Comparison of ENCODE assay signal across 23 cellular contexts in genomic region chr3:41241800-41242571, GRCh38. TPM values are rescaled to one million over a fixed set of nuclear protein-coding genes. Genes with fewer than 3 reads are reported as not detected.
DNase-seq lines count a peak whose midpoint lies in the region; ATAC-seq and TF ChIP-seq lines count a peak whose summit lies in the region.
"Had no signal": no experiment of that assay in that cellular context is flagged by ENCODE, and none has a peak within 500 bp of the region (broad histone marks: within the 10 kb centered on the region; RNA-seq: fewer than 3 reads in every experiment).

No MANE protein-coding gene starts in this region.

- H3K4me3 Mint-ChIP-seq in activated naive CD4-positive, alpha-beta T cell treated with anti-CD3 and anti-CD28 coated beads, Interleukin-2, amount 50 U/mL, for 24 hours, result no peak overlapping the region
- peak overlapping the region; percentile 76 for H3K4me3 Mint-ChIP-seq in T-helper 17 cell
- H3K4me3 Mint-ChIP-seq in stimulated activated effector memory CD8-positive, alpha-beta T cell treated with anti-CD3 and anti-CD28 coated beads, Interleukin-12 subunit alpha, Interleukin-12 subunit beta, amount 100 ng/mL, for 72 hours, result no peak overlapping the region
- H3K4me3 Mint-ChIP-seq: CD14-positive monocyte had no signal

- peaks cover 9% of the 10 kb centered on the region for H3K36me3 Mint-ChIP-seq in activated naive CD4-positive, alpha-beta T cell treated with anti-CD3 and anti-CD28 coated beads, Interleukin-2, amount 50 U/mL, for 24 hours
- H3K36me3 Mint-ChIP-seq in T-helper 17 cell (ENCODE audit: low read depth), result peaks cover 7% of the 10 kb centered on the region
- H3K36me3 Mint-ChIP-seq in stimulated activated effector memory CD8-positive, alpha-beta T cell treated with anti-CD3 and anti-CD28 coated beads, Interleukin-12 subunit alpha, Interleukin-12 subunit beta, amount 100 ng/mL, for 72 hours, result peaks cover 67% of the 10 kb centered on the region

- ATAC-seq in T-helper 17 cell (no peak), GM18519 (IDR thresholded peaks at IDR 0.05; ENCODE audit: low FRiP score, unreplicated experiment) (no peak)
- no peak for ATAC-seq in stimulated activated effector memory CD8-positive, alpha-beta T cell treated with anti-CD3 and anti-CD28 coated beads, Interleukin-12 subunit alpha, Interleukin-12 subunit beta, amount 100 ng/mL, for 72 hours
- ATAC-seq: HCT116 had no signal

- H4K20me1 ChIP-seq in hepatocyte (ENCODE audit: insufficient read depth, poor library complexity, severe bottlenecking), result no peaks in the 10 kb centered on the region

- no peak for TF ChIP-seq CTCF in hepatocyte (IDR thresholded peaks at IDR 0.05; ENCODE audit: poor library complexity)

- H3K4me3 ChIP-seq in hepatocyte, result no peak overlapping the region
- no peak overlapping the region for H3K4me3 ChIP-seq in H7 (ENCODE audit: insufficient read depth, low read depth, low read length)
- H3K4me3 ChIP-seq: adrenal gland, sigmoid colon, SK-N-MC had no signal

- WGBS in hepatocyte (ENCODE audit: low lambda C conversion rate, missing lambda C conversion rate), result 91% methylated on average over 7 of the region's 7 CpGs

- H3K9me3 Mint-ChIP-seq in activated naive CD4-positive, alpha-beta T cell treated with anti-CD3 and anti-CD28 coated beads, Interleukin-2, amount 50 U/mL, for 24 hours, result no peaks in the 10 kb centered on the region
- H3K9me3 Mint-ChIP-seq in stimulated activated effector memory CD8-positive, alpha-beta T cell treated with anti-CD3 and anti-CD28 coated beads, Interleukin-12 subunit alpha, Interleukin-12 subunit beta, amount 100 ng/mL, for 72 hours, result no peaks in the 10 kb centered on the region
- H3K9me3 Mint-ChIP-seq: naive B cell had no signal

- H3K4me1 ChIP-seq in hepatocyte (ENCODE audit: insufficient read depth), result no peaks in the 10 kb centered on the region
- H3K4me1 ChIP-seq: adrenal gland had no signal

- H3K79me2 ChIP-seq in hepatocyte, result peaks cover 17% of the 10 kb centered on the region

- no peaks in the 10 kb centered on the region for H3K27me3 ChIP-seq in hepatocyte
- H3K27me3 ChIP-seq in H7 (ENCODE audit: control insufficient read depth, insufficient read depth, low read length), result no peaks in the 10 kb centered on the region
- H3K27me3 ChIP-seq: adrenal gland, sigmoid colon had no signal

- H2AFZ ChIP-seq in hepatocyte, result no peak overlapping the region

- no peaks in the 10 kb centered on the region for H3K9me3 ChIP-seq in T-helper 17 cell (ENCODE audit: control insufficient read depth, low read length, poor library complexity, severe bottlenecking)
- no peaks in the 10 kb centered on the region for H3K9me3 ChIP-seq in hepatocyte (ENCODE audit: low read depth)
- H3K9me3 ChIP-seq: adrenal gland, sigmoid colon had no signal

- H3K36me3 ChIP-seq in hepatocyte (replicated peaks; ENCODE audit: insufficient read depth, low read depth) (peaks cover 6% of the 10 kb centered on the region), H7 (replicated peaks; ENCODE audit: control insufficient read depth, insufficient read depth, low read length) (peaks cover 18% of the 10 kb centered on the region)

- no peak overlapping the region for H3K4me2 ChIP-seq in hepatocyte

- H3K27ac Mint-ChIP-seq in activated naive CD4-positive, alpha-beta T cell treated with anti-CD3 and anti-CD28 coated beads, Interleukin-2, amount 50 U/mL, for 24 hours, result peak overlapping the region; percentile 31
- H3K27ac Mint-ChIP-seq in T-helper 17 cell, result peak overlapping the region; percentile 83
- peak overlapping the region; percentile 53 for H3K27ac Mint-ChIP-seq in stimulated activated effector memory CD8-positive, alpha-beta T cell treated with anti-CD3 and anti-CD28 coated beads, Interleukin-12 subunit alpha, Interleukin-12 subunit beta, amount 100 ng/mL, for 72 hours

- H3K9me2 ChIP-seq in hepatocyte (replicated peaks; ENCODE audit: insufficient read depth), result no peaks in the 10 kb centered on the region

- H3K27me3 Mint-ChIP-seq in activated naive CD4-positive, alpha-beta T cell treated with anti-CD3 and anti-CD28 coated beads, Interleukin-2, amount 50 U/mL, for 24 hours, result no peaks in the 10 kb centered on the region
- no peaks in the 10 kb centered on the region for H3K27me3 Mint-ChIP-seq in T-helper 17 cell
- H3K27me3 Mint-ChIP-seq: naive B cell had no signal

- DNase-seq in activated naive CD4-positive, alpha-beta T cell treated with Interleukin-2 at 50 U/mL for 16 hours, result no peak
- DNase-seq in T-helper 17 cell (no peak), hepatocyte (ENCODE audit: low spot score) (no peak), cerebellum (ENCODE audit: low spot score) (no peak), H7 (no peak)
- DNase-seq in stimulated activated effector memory CD8-positive, alpha-beta T cell treated with anti-CD3 and anti-CD28 coated beads, Interleukin-12 subunit alpha, Interleukin-12 subunit beta, amount 100 ng/mL, for 72 hours (ENCODE audit: low spot score in 2 of 2), result no peak
- DNase-seq: adrenal gland; cortex of kidney; DMS 273 treated with DMSO at 0.1 percent for 48 hours; kidney glomerular epithelial cell; naive B cell; NCI-H1694; NCI-H2171 treated with DMSO at 0.1 percent for 48 hours; NCI-H69; posterior cingulate gyrus; sigmoid colon; stimulated activated CD8-positive, alpha-beta memory T cell treated with anti-CD3 and anti-CD28 coated beads, Interleukin-4, amount 100 ng/mL, for 48 hours; substantia nigra had no signal

- peak overlapping the region; percentile 11 for H3K27ac ChIP-seq in hepatocyte
- H3K27ac ChIP-seq: adrenal gland, sigmoid colon, SK-N-MC had no signal

- no peaks in the 10 kb centered on the region for H3K4me1 Mint-ChIP-seq in activated naive CD4-positive, alpha-beta T cell treated with anti-CD3 and anti-CD28 coated beads, Interleukin-2, amount 50 U/mL, for 24 hours
- H3K4me1 Mint-ChIP-seq in T-helper 17 cell, result peaks cover 8% of the 10 kb centered on the region
- H3K4me1 Mint-ChIP-seq in stimulated activated effector memory CD8-positive, alpha-beta T cell treated with anti-CD3 and anti-CD28 coated beads, Interleukin-12 subunit alpha, Interleukin-12 subunit beta, amount 100 ng/mL, for 72 hours, result no peaks in the 10 kb centered on the region
- H3K4me1 Mint-ChIP-seq: CD14-positive monocyte had no signal

RNA-seq across cellular contexts. Expression of gene CTNNB1, which starts 42.7 kb away (rescaled TPM):
- total RNA-seq in T-helper 17 cell, result 100 to 1,000 TPM; 161 to 177 TPM
- 623 and 663 TPM in 2 replicates for total RNA-seq in hepatocyte
- 109 and 137 TPM in 2 replicates for polyA plus RNA-seq in hepatocyte
- total RNA-seq in cerebellum, result 906 TPM
- total RNA-seq in H7 (2014; rRNA removed; shearing (Covaris generic)), result 723 and 740 TPM in 2 replicates

Comparison
In these comparisons a context has a peak if more than half of its experiments do, and no peak if none do; other contexts are left out.
1. H3K27ac Mint-ChIP-seq: peak in every context shown above with its lines; median percentile 83 in T-helper 17 cell; 53 in stimulated activated effector memory CD8-positive, alpha-beta T cell treated with anti-CD3 and anti-CD28 coated beads, Interleukin-12 subunit alpha, Interleukin-12 subunit beta, amount 100 ng/mL, for 72 hours; 31 in activated naive CD4-positive, alpha-beta T cell treated with anti-CD3 and anti-CD28 coated beads, Interleukin-2, amount 50 U/mL, for 24 hours.